1 cellular context compared by ENCODE assay signal in the genomic region with DNA sequence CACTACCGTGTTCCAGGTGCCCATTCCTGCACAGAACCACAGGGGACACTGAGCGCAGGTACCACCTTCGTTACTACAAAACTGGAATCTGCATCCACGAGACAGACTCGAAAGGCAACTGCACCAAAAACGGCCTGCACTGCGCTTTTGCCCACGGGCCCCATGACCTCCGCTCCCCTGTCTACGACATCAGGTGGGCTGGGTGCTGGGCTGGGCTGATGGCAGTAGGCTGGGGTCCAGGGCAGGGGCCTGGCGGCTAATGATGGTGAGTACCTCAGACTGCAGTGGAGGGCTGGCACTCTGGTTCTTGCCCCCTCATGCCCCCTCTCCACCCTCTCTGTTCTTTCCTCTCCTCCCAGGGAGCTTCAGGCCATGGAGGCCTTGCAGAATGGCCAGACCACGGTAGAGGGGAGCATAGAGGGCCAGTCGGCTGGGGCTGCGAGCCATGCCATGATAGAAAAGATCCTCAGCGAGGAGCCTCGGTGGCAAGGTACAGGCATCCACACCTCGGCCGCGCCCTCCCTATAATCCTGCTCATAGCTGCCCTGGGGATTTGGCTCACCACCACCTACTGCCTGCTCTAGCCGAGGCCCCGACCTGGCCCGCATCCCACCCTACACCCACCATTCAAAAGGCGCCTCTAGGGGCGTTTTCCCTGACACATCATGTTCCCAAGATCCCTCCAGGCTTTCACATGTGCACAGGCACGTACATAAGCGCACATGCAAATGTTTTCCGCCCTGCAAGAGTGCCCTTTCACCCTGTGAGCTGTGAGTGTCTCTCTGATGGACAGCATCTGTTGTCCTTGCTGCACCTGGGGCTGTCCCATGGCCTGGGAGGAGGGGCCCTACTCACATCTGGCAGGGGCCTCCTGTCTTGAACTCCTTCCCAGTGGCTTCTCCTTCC.
A peak's percentile ranks its signal among the peaks of the same experiment; 100 is the strongest.
TF ChIP-seq lines count a peak whose summit lies in the region.

No MANE protein-coding gene starts in this region.

TF ChIP-seq in HEK293, 187 proteins besides CTCF, POLR2A, EP300 and RAD21 (continued from another document):
- TF ChIP-seq, protein P1, sequence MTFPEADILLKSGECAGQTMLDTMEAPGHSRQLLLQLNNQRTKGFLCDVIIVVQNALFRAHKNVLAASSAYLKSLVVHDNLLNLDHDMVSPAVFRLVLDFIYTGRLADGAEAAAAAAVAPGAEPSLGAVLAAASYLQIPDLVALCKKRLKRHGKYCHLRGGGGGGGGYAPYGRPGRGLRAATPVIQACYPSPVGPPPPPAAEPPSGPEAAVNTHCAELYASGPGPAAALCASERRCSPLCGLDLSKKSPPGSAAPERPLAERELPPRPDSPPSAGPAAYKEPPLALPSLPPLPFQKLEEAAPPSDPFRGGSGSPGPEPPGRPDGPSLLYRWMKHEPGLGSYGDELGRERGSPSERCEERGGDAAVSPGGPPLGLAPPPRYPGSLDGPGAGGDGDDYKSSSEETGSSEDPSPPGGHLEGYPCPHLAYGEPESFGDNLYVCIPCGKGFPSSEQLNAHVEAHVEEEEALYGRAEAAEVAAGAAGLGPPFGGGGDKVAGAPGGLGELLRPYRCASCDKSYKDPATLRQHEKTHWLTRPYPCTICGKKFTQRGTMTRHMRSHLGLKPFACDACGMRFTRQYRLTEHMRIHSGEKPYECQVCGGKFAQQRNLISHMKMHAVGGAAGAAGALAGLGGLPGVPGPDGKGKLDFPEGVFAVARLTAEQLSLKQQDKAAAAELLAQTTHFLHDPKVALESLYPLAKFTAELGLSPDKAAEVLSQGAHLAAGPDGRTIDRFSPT (tag by site-specific recombination; IDR thresholded peaks at IDR 0.05) = no peak
- TF ChIP-seq EGR2 (tag by site-specific recombination; IDR thresholded peaks at IDR 0.05; ENCODE audit: low read depth) (peak; percentile 23; the same call in 1 of the 2 replicates), ZNF37A (tag by site-specific recombination; IDR thresholded peaks at IDR 0.05) (no peak), BCL11B (tag by site-specific recombination; IDR thresholded peaks at IDR 0.05; ENCODE audit: low read depth) (no peak)
